In the genomic region with DNA sequence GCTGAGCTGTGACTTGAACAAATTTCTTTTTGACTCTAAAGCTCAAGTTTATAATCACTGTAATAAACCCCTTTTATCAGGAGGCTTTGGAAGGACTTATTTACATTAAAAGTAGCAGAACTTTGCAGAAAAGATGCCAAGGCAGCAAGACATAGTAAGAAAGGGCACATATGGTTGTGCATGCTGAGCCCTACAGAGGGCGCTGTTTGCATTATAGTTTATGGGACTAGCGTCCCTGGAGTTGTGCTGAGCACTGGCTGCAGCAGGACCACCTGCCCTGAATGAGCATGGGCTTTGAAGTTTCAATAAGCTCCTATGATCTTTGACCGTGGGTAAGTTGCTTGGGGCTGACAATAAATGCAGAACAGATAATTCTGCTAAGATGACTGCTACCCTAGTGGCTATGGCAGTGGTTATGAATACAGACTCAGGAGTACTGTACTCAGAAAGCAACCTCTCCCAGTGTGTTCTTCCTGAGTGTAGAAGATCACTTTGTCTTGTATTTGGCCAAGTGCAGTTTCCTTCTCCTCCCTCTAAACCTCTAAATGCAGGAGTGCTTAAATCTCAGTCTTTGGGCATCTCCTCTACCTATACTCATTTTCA, we compare ENCODE assay signal across 9 cellular contexts. TPM values are rescaled to one million over a fixed set of nuclear protein-coding genes. Genes with fewer than 3 reads are reported as not detected.
DNase-seq lines count a peak whose midpoint lies in the region; ATAC-seq and TF ChIP-seq lines count a peak whose summit lies in the region.
"Had no signal": no experiment of that assay in that cellular context is flagged by ENCODE, and none has a peak within 500 bp of the region (broad histone marks: within the 10 kb centered on the region; RNA-seq: fewer than 3 reads in every experiment).

No MANE protein-coding gene starts in this region.

- no peak overlapping the region for H3K4me3 Mint-ChIP-seq in CD4-positive, CD25-positive, alpha-beta regulatory T cell
- H3K4me3 Mint-ChIP-seq in stimulated activated effector memory CD8-positive, alpha-beta T cell treated with anti-CD3 and anti-CD28 coated beads, Interleukin-12 subunit alpha, Interleukin-12 subunit beta, amount 100 ng/mL, for 72 hours = no peak overlapping the region
- H3K4me3 Mint-ChIP-seq: IgD-negative memory B cell had no signal

- no peak overlapping the region for H3K9ac ChIP-seq in OCI-LY3 (ENCODE audit: low read length)

- H3K9me3 ChIP-seq in CD4-positive, CD25-positive, alpha-beta regulatory T cell (ENCODE audit: control insufficient read depth in 2 of 2, low read length in 2 of 2) = no peaks in the 10 kb centered on the region
- H3K9me3 ChIP-seq in OCI-LY3 (ENCODE audit: insufficient read depth, low read length) = no peaks in the 10 kb centered on the region

- peak in 2 of 3 donors; percentile 9 to 17 for DNase-seq in CD4-positive, CD25-positive, alpha-beta regulatory T cell
- DNase-seq in erythroblast (lab: John Stamatoyannopoulos, UW) (peak; percentile 40 to 64), NCI-H2227 treated with DMSO at 0.1 percent for 48 hours (lab: John Stamatoyannopoulos, UW) (no peak)
- peak in 1 of 2 donors; percentile 52 for DNase-seq in stimulated activated effector memory CD8-positive, alpha-beta T cell treated with anti-CD3 and anti-CD28 coated beads, Interleukin-12 subunit alpha, Interleukin-12 subunit beta, amount 100 ng/mL, for 72 hours (ENCODE audit: low spot score in 2 of 2)

- no peak overlapping the region for H3K4me2 ChIP-seq in OCI-LY3 (ENCODE audit: low read length)

- no peak overlapping the region for H3K27ac Mint-ChIP-seq in CD4-positive, CD25-positive, alpha-beta regulatory T cell
- no peak overlapping the region for H3K27ac Mint-ChIP-seq in stimulated activated effector memory CD8-positive, alpha-beta T cell treated with anti-CD3 and anti-CD28 coated beads, Interleukin-12 subunit alpha, Interleukin-12 subunit beta, amount 100 ng/mL, for 72 hours
- H3K27ac Mint-ChIP-seq: IgD-negative memory B cell had no signal

- H3K79me2 ChIP-seq in OCI-LY3 (ENCODE audit: low read length) = no peaks in the 10 kb centered on the region

- no peaks in the 10 kb centered on the region for H3K36me3 Mint-ChIP-seq in CD4-positive, CD25-positive, alpha-beta regulatory T cell
- H3K36me3 Mint-ChIP-seq in stimulated activated effector memory CD8-positive, alpha-beta T cell treated with anti-CD3 and anti-CD28 coated beads, Interleukin-12 subunit alpha, Interleukin-12 subunit beta, amount 100 ng/mL, for 72 hours = no peaks in the 10 kb centered on the region
- H3K36me3 Mint-ChIP-seq: IgD-negative memory B cell had no signal

- H3K4me1 Mint-ChIP-seq in CD4-positive, CD25-positive, alpha-beta regulatory T cell = no peaks in the 10 kb centered on the region
- no peaks in the 10 kb centered on the region for H3K4me1 Mint-ChIP-seq in stimulated activated effector memory CD8-positive, alpha-beta T cell treated with anti-CD3 and anti-CD28 coated beads, Interleukin-12 subunit alpha, Interleukin-12 subunit beta, amount 100 ng/mL, for 72 hours

- H3K27ac ChIP-seq in CD4-positive, CD25-positive, alpha-beta regulatory T cell (ENCODE audit: insufficient read depth, low read length, poor library complexity, severe bottlenecking) = no peak overlapping the region
- H3K27ac ChIP-seq in OCI-LY3 (ENCODE audit: low read length) = no peak overlapping the region

- TF ChIP-seq POLR2A in erythroblast (IDR thresholded peaks at IDR 0.05; ENCODE audit: low read length) = no peak
- no peak for TF ChIP-seq POLR2A in GM18505 (IDR thresholded peaks at IDR 0.05; ENCODE audit: borderline replicate concordance, extremely low read depth, insufficient read depth, insufficient read length)

- peaks cover 15% of the 10 kb centered on the region for H3K27me3 Mint-ChIP-seq in CD4-positive, CD25-positive, alpha-beta regulatory T cell

- no peak for ATAC-seq in CD4-positive, CD25-positive, alpha-beta regulatory T cell (ENCODE audit: low read depth in 2 of 2)
- ATAC-seq in GM19372 (IDR thresholded peaks at IDR 0.05; ENCODE audit: low read depth, unreplicated experiment) (peak; percentile 74), HG02870 (IDR thresholded peaks at IDR 0.05; ENCODE audit: unreplicated experiment) (no peak), GM18505 (IDR thresholded peaks at IDR 0.05; ENCODE audit: unreplicated experiment) (no peak)
- ATAC-seq in stimulated activated effector memory CD8-positive, alpha-beta T cell treated with anti-CD3 and anti-CD28 coated beads, Interleukin-12 subunit alpha, Interleukin-12 subunit beta, amount 100 ng/mL, for 72 hours = peak; percentile 58

- H2AFZ ChIP-seq in OCI-LY3 (ENCODE audit: low read depth, low read length) = no peak overlapping the region

- TF ChIP-seq CTCF in OCI-LY3 (IDR thresholded peaks at IDR 0.05; ENCODE audit: low read depth, low read length) = peak; percentile 63

- no peak overlapping the region for H3K4me3 ChIP-seq in CD4-positive, CD25-positive, alpha-beta regulatory T cell (ENCODE audit: low read depth, low read length)
- H3K4me3 ChIP-seq in OCI-LY3 (ENCODE audit: low read length) = no peak overlapping the region

- H4K20me1 ChIP-seq in OCI-LY3 (ENCODE audit: insufficient read depth, low read length) = no peaks in the 10 kb centered on the region

- H3K9me3 Mint-ChIP-seq in CD4-positive, CD25-positive, alpha-beta regulatory T cell = no peaks in the 10 kb centered on the region
- no peaks in the 10 kb centered on the region for H3K9me3 Mint-ChIP-seq in stimulated activated effector memory CD8-positive, alpha-beta T cell treated with anti-CD3 and anti-CD28 coated beads, Interleukin-12 subunit alpha, Interleukin-12 subunit beta, amount 100 ng/mL, for 72 hours
- H3K9me3 Mint-ChIP-seq: IgD-negative memory B cell had no signal

- no peaks in the 10 kb centered on the region for H3K36me3 ChIP-seq in CD4-positive, CD25-positive, alpha-beta regulatory T cell (ENCODE audit: control insufficient read depth, insufficient read depth, low read length)
- H3K36me3 ChIP-seq in OCI-LY3 (replicated peaks; ENCODE audit: low read depth, low read length) = no peaks in the 10 kb centered on the region

- peaks cover 1% of the 10 kb centered on the region for H3K27me3 ChIP-seq in CD4-positive, CD25-positive, alpha-beta regulatory T cell (ENCODE audit: control insufficient read depth, insufficient read depth, low read length)
- H3K27me3 ChIP-seq in OCI-LY3 (ENCODE audit: low read depth, low read length) = no peaks in the 10 kb centered on the region

- H3K4me1 ChIP-seq in CD4-positive, CD25-positive, alpha-beta regulatory T cell (ENCODE audit: control insufficient read depth, insufficient read depth, low read length, poor library complexity, severe bottlenecking) = no peaks in the 10 kb centered on the region
- no peaks in the 10 kb centered on the region for H3K4me1 ChIP-seq in OCI-LY3 (ENCODE audit: low read length)

RNA-seq across cellular contexts. Expression of a gene that starts 45.4 kb away (rescaled TPM):
- 36.6 TPM for total RNA-seq in CD4-positive, CD25-positive, alpha-beta regulatory T cell
- 10 to 100 TPM; 33.9 to 37.1 (median 35.5) TPM for polyA plus RNA-seq in CD4-positive, CD25-positive, alpha-beta regulatory T cell

Comparison
In these comparisons a context has a peak if more than half of its experiments do, and no peak if none do; other contexts are left out.
1. ATAC-seq: peak in GM19372 (single experiment) and stimulated activated effector memory CD8-positive, alpha-beta T cell treated with anti-CD3 and anti-CD28 coated beads, Interleukin-12 subunit alpha, Interleukin-12 subunit beta, amount 100 ng/mL, for 72 hours (single experiment); none in CD4-positive, CD25-positive, alpha-beta regulatory T cell (0 of 2), HG02870 (single experiment) and GM18505 (single experiment).